Comparison of ENCODE assay signal across 9 cellular contexts in the genomic region with DNA sequence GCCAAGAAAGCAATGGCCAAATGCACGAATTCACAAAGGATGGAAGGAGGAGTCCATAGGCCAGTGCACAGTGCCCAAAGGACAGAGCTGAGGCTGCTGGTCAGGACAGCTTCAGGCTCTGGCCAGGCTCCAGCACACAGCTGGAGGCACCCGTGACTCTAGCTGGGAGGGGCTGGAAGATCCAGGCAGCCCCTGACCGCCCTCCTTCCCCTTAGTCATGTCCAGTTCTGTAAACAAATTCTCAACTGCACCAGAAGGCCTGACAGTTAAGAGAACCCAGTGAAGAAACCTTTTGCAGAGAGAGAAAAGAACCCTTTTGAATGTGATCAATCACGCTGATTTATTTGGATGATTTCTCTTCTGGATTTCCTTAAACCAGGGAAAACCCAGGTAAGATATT. TPM values are rescaled to one million over a fixed set of nuclear protein-coding genes. Genes with fewer than 3 reads are reported as not detected.
A peak's percentile ranks its signal among the peaks of the same experiment; 100 is the strongest.
DNase-seq lines count a peak whose midpoint lies in the region; ATAC-seq and TF ChIP-seq lines count a peak whose summit lies in the region.
"Had no signal": no experiment of that assay in that cellular context is flagged by ENCODE, and none has a peak within 500 bp of the region (broad histone marks: within the 10 kb centered on the region; RNA-seq: fewer than 3 reads in every experiment).

No MANE protein-coding gene starts in this region.

- peak; percentile 87 for ATAC-seq in left lung

- no peaks in the 10 kb centered on the region for H3K9me3 Mint-ChIP-seq in type B pancreatic cell
- H3K9me3 Mint-ChIP-seq: activated B cell treated with CpG ODN at 0.5 μM for 24 hours had no signal

- no peak overlapping the region for H3K4me2 ChIP-seq in MM.1S (ENCODE audit: low read depth, low read length)

- H3K27ac ChIP-seq in left lung (peak overlapping the region; percentile 20 to 33), MM.1S (ENCODE audit: low read length) (no peak overlapping the region)

- H3K27me3 ChIP-seq in left lung (no peaks in the 10 kb centered on the region), MM.1S (replicated peaks; ENCODE audit: insufficient read depth, low read length) (no peaks in the 10 kb centered on the region)

- H3F3A ChIP-seq in MM.1S (ENCODE audit: insufficient read depth, low read length), result 0 out of 2 replicates have a peak, but pooled peaks cover 2% of the 10 kb centered on the region

- TF ChIP-seq CTCF in cardiac fibroblast (IDR thresholded peaks at IDR 0.05; ENCODE audit: low read depth, low read length) (no peak), left lung (IDR thresholded peaks at IDR 0.05) (no peak), type B pancreatic cell (conservative IDR thresholded peaks at IDR 0.05) (no peak), MM.1S (IDR thresholded peaks at IDR 0.05; ENCODE audit: low read length) (no peak)

- no peak overlapping the region for H3K4me3 ChIP-seq in cardiac fibroblast (replicated peaks in 1 of 2; ENCODE audit: low read depth in 2 of 2, low read length in 2 of 2)
- H3K4me3 ChIP-seq in left lung, result no peak overlapping the region
- H3K4me3 ChIP-seq in MM.1S (ENCODE audit: low read length), result no peak overlapping the region

- no peaks in the 10 kb centered on the region for H3K36me3 ChIP-seq in left lung
- no peaks in the 10 kb centered on the region for H3K36me3 ChIP-seq in MM.1S (replicated peaks; ENCODE audit: insufficient read depth, low read length)

- peak; percentile 50 for DNase-seq in LoVo (ENCODE audit: low spot score)
- peak; percentile 94 to 95 for DNase-seq in cardiac fibroblast (ENCODE audit: low read depth in 2 of 2)
- DNase-seq in left lung, result peak in 1 of 2 donors; percentile 77
- DNase-seq in type B pancreatic cell (ENCODE audit: extremely low spot score, unreplicated experiment), result no peak
- no peak for DNase-seq in retina
- no peak for DNase-seq in NCI-H1694 treated with DMSO at 0.1 percent for 48 hours (lab: John Stamatoyannopoulos, UW)
- no peak for DNase-seq in MM.1S
- no peak for DNase-seq in central memory CD4-positive, alpha-beta T cell
- DNase-seq: activated B cell treated with CpG ODN at 0.5 μM for 24 hours had no signal

- peak overlapping the region; percentile 0 for H3K27ac Mint-ChIP-seq in type B pancreatic cell
- H3K27ac Mint-ChIP-seq: activated B cell treated with CpG ODN at 0.5 μM for 24 hours had no signal

- H2AFZ ChIP-seq in MM.1S (ENCODE audit: low read length), result no peak overlapping the region

- H3K4me1 ChIP-seq in left lung, result peaks cover 14 to 17% of the 10 kb centered on the region in 2 donors
- H3K4me1 ChIP-seq in MM.1S (ENCODE audit: low read length), result 0 out of 2 replicates have a peak, but pooled peaks cover 5% of the 10 kb centered on the region

- H3K9me2 ChIP-seq in MM.1S (replicated peaks; ENCODE audit: insufficient read depth, low read length), result no peaks in the 10 kb centered on the region

- H3K27me3 Mint-ChIP-seq in type B pancreatic cell, result no peaks in the 10 kb centered on the region

- intact Hi-C loops in left lung (cut with DNase I), result no loop called here

- no peaks in the 10 kb centered on the region for H3K36me3 Mint-ChIP-seq in type B pancreatic cell

- H3K9ac ChIP-seq in MM.1S (ENCODE audit: low read length), result no peak overlapping the region

- H3K4me1 Mint-ChIP-seq in type B pancreatic cell (ENCODE audit: unreplicated experiment), result peaks cover 43% of the 10 kb centered on the region

- H3K4me3 Mint-ChIP-seq in type B pancreatic cell, result no peak overlapping the region
- H3K4me3 Mint-ChIP-seq: activated B cell treated with CpG ODN at 0.5 μM for 24 hours had no signal

- H3K79me2 ChIP-seq in MM.1S (ENCODE audit: low read length), result no peaks in the 10 kb centered on the region

- H4K20me1 ChIP-seq in MM.1S (ENCODE audit: insufficient read depth, low read length), result no peaks in the 10 kb centered on the region

- H3K9me3 ChIP-seq in left lung (no peaks in the 10 kb centered on the region), MM.1S (replicated peaks; ENCODE audit: insufficient read depth, low read length) (no peaks in the 10 kb centered on the region)

RNA-seq across cellular contexts. Expression of gene YWHAQ, which starts 7.7 kb away (rescaled TPM):
- total RNA-seq in left lung, result 100 to 1,000 TPM; 229 to 257 TPM
- 318 and 354 TPM in 2 replicates for total RNA-seq in type B pancreatic cell (ENCODE audit: low replicate concordance)

Comparison
In these comparisons a context has a peak if more than half of its experiments do, and no peak if none do; other contexts are left out.
1. DNase-seq: peak in LoVo (single experiment) and cardiac fibroblast (2 of 2); none in type B pancreatic cell (single experiment), retina (single experiment), NCI-H1694 treated with DMSO at 0.1 percent for 48 hours (single experiment), MM.1S (single experiment) and central memory CD4-positive, alpha-beta T cell (single experiment).